16 cellular contexts compared by ENCODE assay signal in the genomic region with DNA sequence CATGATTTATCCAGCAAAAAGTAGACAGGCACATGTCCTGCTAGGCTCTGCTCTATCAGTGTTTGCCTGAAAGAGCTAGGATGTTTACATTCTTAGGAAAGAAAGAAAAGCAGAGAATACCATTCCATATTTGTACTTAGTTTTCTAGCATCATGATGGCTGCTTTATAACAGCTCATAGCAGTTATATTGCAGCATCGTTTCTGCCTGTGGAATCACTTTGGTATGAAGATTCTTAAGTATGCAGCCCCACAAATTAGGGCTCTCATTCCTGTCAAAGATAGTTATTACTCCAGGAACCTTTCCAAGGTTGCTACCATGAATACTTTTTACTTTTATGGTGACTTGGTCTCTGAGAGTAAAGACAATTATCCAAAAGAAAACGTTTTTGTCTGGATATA.
A peak's percentile ranks its signal among the peaks of the same experiment; 100 is the strongest.
DNase-seq lines count a peak whose midpoint lies in the region; ATAC-seq and TF ChIP-seq lines count a peak whose summit lies in the region.
"Had no signal": no experiment of that assay in that cellular context is flagged by ENCODE, and none has a peak within 500 bp of the region (broad histone marks: within the 10 kb centered on the region; RNA-seq: fewer than 3 reads in every experiment).

No MANE protein-coding gene starts in this region.

- TF ChIP-seq CTCF in AG09309 (IDR thresholded peaks at IDR 0.05; ENCODE audit: control insufficient read depth, insufficient read depth, low read depth, low read length, missing control alignments) (no peak), gastrocnemius medialis (IDR thresholded peaks at IDR 0.05 in 4 of 5, conservative IDR thresholded peaks at IDR 0.05 in 1 of 5) (no peak)

- ATAC-seq in SK-N-SH treated with all-trans-retinoic acid at 6 μM for 48 hours (peak; percentile 83), gastrocnemius medialis (peak in 1 of 2 donors; percentile 11), GM21825 (IDR thresholded peaks at IDR 0.05; ENCODE audit: unreplicated experiment) (no peak)

- H3K4me3 ChIP-seq in AG09309 (ENCODE audit: control insufficient read depth, low read depth, low read length) (no peak overlapping the region), gastrocnemius medialis (no peak overlapping the region)
- H3K4me3 ChIP-seq: BLaER1, dorsolateral prefrontal cortex, testis had no signal

- H3K9me3 ChIP-seq in gastrocnemius medialis: no peaks in the 10 kb centered on the region
- H3K9me3 ChIP-seq: BLaER1, testis had no signal

- DNase-seq in AG09309 (ENCODE audit: low read depth) (peak; percentile 89), fibroblast of the conjunctiva (ENCODE audit: low read depth) (peak; percentile 53), gastrocnemius medialis (no peak), SW480 (ENCODE audit: low spot score) (no peak), activated T-cell treated with anti-CD3 and anti-CD28 coated beads for 4 hours (no peak), medulla oblongata (ENCODE audit: extremely low spot score) (no peak)
- DNase-seq: activated B cell treated with CpG ODN at 0.5 μM for 24 hours; activated T-cell treated with anti-CD3 and anti-CD28 coated beads, Interleukin-2, amount 50 U/mL, for 24 hours; dorsolateral prefrontal cortex; NCI-H446; stimulated activated CD4-positive, alpha-beta T cell treated with anti-CD3 and anti-CD28 coated beads, Interleukin-12 subunit alpha, Interleukin-12 subunit beta, amount 100 ng/mL, for 4 hours; SW 1271; testis had no signal

- TF ChIP-seq POLR2A in gastrocnemius medialis (IDR thresholded peaks at IDR 0.05): no peak

- intact Hi-C loops in gastrocnemius medialis (cut with DNase I; ENCODE audit: low total_unique reads): no loop called here

- peaks cover 19 to 22% of the 10 kb centered on the region in 2 donors for H3K4me1 ChIP-seq in gastrocnemius medialis
- H3K4me1 ChIP-seq: BLaER1, testis had no signal

- in situ Hi-C loops in gastrocnemius medialis (cut with MboI; ENCODE audit: low sequenced_read_pairs in 4 of 4): no loop called here

- peak overlapping the region; percentile 6 to 69 (median 44) for H3K27ac ChIP-seq in gastrocnemius medialis
- H3K27ac ChIP-seq: BLaER1, testis had no signal

- no peaks in the 10 kb centered on the region for H3K36me3 ChIP-seq in gastrocnemius medialis
- H3K36me3 ChIP-seq: BLaER1 had no signal

- H3K27me3 ChIP-seq in gastrocnemius medialis: no peaks in the 10 kb centered on the region
- H3K27me3 ChIP-seq: BLaER1, dorsolateral prefrontal cortex, testis had no signal

TF ChIP-seq in SK-N-SH treated with all-trans-retinoic acid at 6 μM for 48 hours, 23 proteins besides CTCF, POLR2A, EP300 and RAD21:
- TF ChIP-seq, protein P1, sequence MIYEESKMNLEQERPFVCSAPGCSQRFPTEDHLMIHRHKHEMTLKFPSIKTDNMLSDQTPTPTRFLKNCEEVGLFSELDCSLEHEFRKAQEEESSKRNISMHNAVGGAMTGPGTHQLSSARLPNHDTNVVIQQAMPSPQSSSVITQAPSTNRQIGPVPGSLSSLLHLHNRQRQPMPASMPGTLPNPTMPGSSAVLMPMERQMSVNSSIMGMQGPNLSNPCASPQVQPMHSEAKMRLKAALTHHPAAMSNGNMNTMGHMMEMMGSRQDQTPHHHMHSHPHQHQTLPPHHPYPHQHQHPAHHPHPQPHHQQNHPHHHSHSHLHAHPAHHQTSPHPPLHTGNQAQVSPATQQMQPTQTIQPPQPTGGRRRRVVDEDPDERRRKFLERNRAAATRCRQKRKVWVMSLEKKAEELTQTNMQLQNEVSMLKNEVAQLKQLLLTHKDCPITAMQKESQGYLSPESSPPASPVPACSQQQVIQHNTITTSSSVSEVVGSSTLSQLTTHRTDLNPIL (CRISPR knock-in tag; IDR thresholded peaks at IDR 0.05; ENCODE audit: low read depth): no peak
- TF ChIP-seq ISL1 (CRISPR knock-in tag; IDR thresholded peaks at IDR 0.05): peak; percentile 78
TF ChIP-seq in SK-N-SH treated with all-trans-retinoic acid at 6 μM for 48 hours: peak in this region for 1.

Comparison
In these comparisons a context has a peak if more than half of its experiments do, and no peak if none do; other contexts are left out.
1. DNase-seq: peak in AG09309 (single experiment) and fibroblast of the conjunctiva (single experiment); none in gastrocnemius medialis (0 of 2), SW480 (single experiment), activated T-cell treated with anti-CD3 and anti-CD28 coated beads for 4 hours (single experiment) and medulla oblongata (single experiment).